Comparison of ENCODE assay signal across 8 cellular contexts in the genomic region with DNA sequence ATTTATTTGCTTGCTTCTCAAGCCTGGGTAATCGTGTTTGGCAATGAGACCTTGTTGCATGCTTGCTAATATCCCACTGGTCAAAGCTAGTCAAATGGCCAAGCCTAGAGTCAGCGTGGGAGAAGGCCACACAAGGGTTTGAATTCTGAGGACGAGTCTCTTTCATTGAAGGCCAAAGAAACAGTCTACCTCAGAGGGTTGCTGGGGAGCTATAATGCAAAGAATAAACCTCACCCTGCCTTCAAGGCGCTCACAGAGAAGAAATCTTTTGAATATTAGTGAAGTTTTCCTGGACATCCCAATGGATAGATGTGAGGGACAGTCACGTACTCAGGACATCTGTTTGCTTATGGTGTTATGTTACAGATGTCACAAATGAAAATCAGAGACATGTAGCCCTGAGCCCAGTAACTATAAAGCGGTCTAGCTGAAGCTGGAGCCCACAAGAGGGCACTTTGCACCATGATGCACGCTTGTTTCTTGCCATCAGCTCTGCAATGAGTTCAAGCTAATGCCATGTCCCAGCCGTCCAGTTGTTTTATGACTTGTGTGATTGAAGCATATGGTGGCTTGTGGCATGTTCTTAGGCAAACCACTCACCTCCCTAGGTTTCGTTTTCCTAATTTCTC. TPM values are rescaled to one million over a fixed set of nuclear protein-coding genes. Genes with fewer than 3 reads are reported as not detected.
DNase-seq lines count a peak whose midpoint lies in the region; ATAC-seq, FAIRE-seq and TF ChIP-seq lines count a peak whose summit lies in the region.

No MANE protein-coding gene starts in this region.

- DNase-seq in activated gamma-delta T cell treated with Interleukin-2 at 50 U/mL for 16 hours (peak; percentile 7), activated gamma-delta T cell (lab: John Stamatoyannopoulos, UW) (no peak), HEK293T (ENCODE audit: extremely low spot score) (peak; percentile 27), NCI-H1092 treated with DMSO at 0.1 percent for 48 hours (lab: John Stamatoyannopoulos, UW) (peak; percentile 67), endothelial cell of umbilical vein (ENCODE audit: low read depth, low spot score) (peak; percentile 68), upper lobe of left lung (peak in 1 of 2 donors; percentile 89)

- 38 to 44% methylated on average over 9 of the region's 9 CpGs for WGBS in upper lobe of left lung, 2 donors

- FAIRE-seq in endothelial cell of umbilical vein (lab: Jason Lieb, UNC): peak; percentile 95

- H3K4me2 ChIP-seq in endothelial cell of umbilical vein (ENCODE audit: insufficient read depth, low read length): peak overlapping the region; percentile 98

- intact Hi-C loops in endothelial cell of umbilical vein (cut with micrococcal nuclease): loop anchor here (1.0 kb wide), 3 partner anchors 69 to 519 kb away; no protein-coding TSS in a partner anchor

- no TSS peak for BruUV-seq in endothelial cell of umbilical vein (replicated peaks; lab: Mats Ljungman, UMichigan)

- no peak for TF ChIP-seq EP300 in upper lobe of left lung (IDR thresholded peaks at IDR 0.05)

- no peaks in the 10 kb centered on the region for H3K9me1 ChIP-seq in endothelial cell of umbilical vein (replicated peaks; ENCODE audit: control insufficient read depth, extremely low read depth, insufficient read depth, low read length)

- dilution Hi-C loops in endothelial cell of umbilical vein (cut with MboI; ENCODE audit: extremely low pct_ligation_motif_present, low sequenced_read_pairs): no loop called here

- no peak for TF ChIP-seq POLR2A in endothelial cell of umbilical vein (IDR thresholded peaks at IDR 0.05; ENCODE audit: low read depth, low read length)
- TF ChIP-seq POLR2A in upper lobe of left lung (IDR thresholded peaks at IDR 0.05): no peak

- ATAC-seq in upper lobe of left lung (ENCODE audit: low FRiP score in 2 of 2): peak; percentile 90 to 91

- H2AFZ ChIP-seq in endothelial cell of umbilical vein (ENCODE audit: low read depth, low read length): peak overlapping the region; percentile 86

- H4K20me1 ChIP-seq in endothelial cell of umbilical vein (replicated peaks; ENCODE audit: control insufficient read depth, extremely low read depth, insufficient read depth, low read length): no peaks in the 10 kb centered on the region

- POLR2A ChIA-PET in HEK293T (lab: Yijun Ruan, JAX): interaction anchor here (0.5 to 1.9 kb wide), 8 partner anchors 11 to 124 kb away, joined by 3 to 6 read pairs (median 4); no protein-coding TSS in a partner anchor
- POLR2A ChIA-PET in endothelial cell of umbilical vein (lab: Charles Lee): no interaction called here

- H3K27me3 ChIP-seq in endothelial cell of umbilical vein (ENCODE audit: control insufficient read depth in 2 of 2, insufficient read depth in 2 of 2, low read length in 2 of 2) (peaks cover 0 to 2% of the 10 kb centered on the region in 2 experiments), muscle layer of duodenum (ENCODE audit: low read depth, low read length) (no peaks in the 10 kb centered on the region), upper lobe of left lung (no peaks in the 10 kb centered on the region)

- no peaks in the 10 kb centered on the region for H3K79me2 ChIP-seq in endothelial cell of umbilical vein (ENCODE audit: control insufficient read depth, insufficient read depth, low read length)

- H3K4me1 ChIP-seq in endothelial cell of umbilical vein (ENCODE audit: control insufficient read depth, extremely low read depth, insufficient read depth, low read length) (peaks cover 8% of the 10 kb centered on the region), muscle layer of duodenum (ENCODE audit: control insufficient read depth in 1 of 2, insufficient read depth in 2 of 2, low read length in 2 of 2) (peaks cover 0 to 5% of the 10 kb centered on the region in 2 donors), upper lobe of left lung (peaks cover 3 to 27% (median 13%) of the 10 kb centered on the region in 4 donors)

- no peak for TF ChIP-seq CTCF in WI38 (IDR thresholded peaks at IDR 0.05; ENCODE audit: low read depth, low read length)
- TF ChIP-seq CTCF in endothelial cell of umbilical vein (IDR thresholded peaks at IDR 0.05; ENCODE audit: extremely low read depth in 1 of 2, insufficient read depth in 1 of 2, low read depth in 1 of 2, low read length in 2 of 2): peak; percentile 52 to 65
- TF ChIP-seq CTCF in upper lobe of left lung (IDR thresholded peaks at IDR 0.05): peak; percentile 32 to 73 (median 46)

- CTCF ChIA-PET in HEK293T (lab: Yijun Ruan, JAX) (interaction anchor here (0.5 to 3.7 kb wide), 16 partner anchors 9 to 640 kb away, joined by 3 to 63 read pairs (median 4); no protein-coding TSS in a partner anchor), endothelial cell of umbilical vein (lab: Charles Lee) (interaction anchor here (0.7 to 3.6 kb wide), 15 partner anchors 10 to 1063 kb away, joined by 3 to 65 read pairs (median 4); no protein-coding TSS in a partner anchor)

- H3K9me3 ChIP-seq in endothelial cell of umbilical vein (replicated peaks; ENCODE audit: control insufficient read depth, insufficient read depth, low read length): no peaks in the 10 kb centered on the region
- H3K9me3 ChIP-seq in muscle layer of duodenum (ENCODE audit: control insufficient read depth in 1 of 2, low read length in 2 of 2): no peaks in the 10 kb centered on the region
- no peaks in the 10 kb centered on the region for H3K9me3 ChIP-seq in upper lobe of left lung

- H3K27ac ChIP-seq in endothelial cell of umbilical vein (ENCODE audit: insufficient read depth, low read depth, low read length) (no peak overlapping the region), muscle layer of duodenum (ENCODE audit: low read length) (peak overlapping the region; percentile 72), upper lobe of left lung (peak overlapping the region; percentile 48 to 84 (median 67))

- H3K9ac ChIP-seq in endothelial cell of umbilical vein (replicated peaks; ENCODE audit: extremely low read depth, insufficient read depth, low read length): no peak overlapping the region

- H3K36me3 ChIP-seq in endothelial cell of umbilical vein (ENCODE audit: control insufficient read depth in 2 of 2, extremely low read depth in 1 of 2, insufficient read depth in 2 of 2, low read length in 2 of 2) (no peaks in the 10 kb centered on the region), muscle layer of duodenum (ENCODE audit: control insufficient read depth in 1 of 2, insufficient read depth in 2 of 2, low read length in 2 of 2) (no peaks in the 10 kb centered on the region), upper lobe of left lung (no peaks in the 10 kb centered on the region)

- H3K4me3 ChIP-seq in WI38 (ENCODE audit: low read depth, low read length) (peak overlapping the region; percentile 56; the same call in 1 of the 2 replicates), endothelial cell of umbilical vein (replicated peaks in 1 of 3; ENCODE audit: insufficient read depth in 1 of 3, low read depth in 1 of 3, low read length in 3 of 3) (peak overlapping the region in 1 of 3 experiments; percentile 94), muscle layer of duodenum (ENCODE audit: low read depth in 1 of 2, low read length in 2 of 2) (peak overlapping the region; percentile 85 to 88), upper lobe of left lung (peak overlapping the region in 3 of 4 donors; percentile 42 to 63 (median 59))

TF ChIP-seq in HEK293T, 16 proteins besides CTCF, POLR2A, EP300 and RAD21 (continues in another document):
- TF ChIP-seq SUZ12 (IDR thresholded peaks at IDR 0.05) (no peak), NFRKB (IDR thresholded peaks at IDR 0.05) (no peak), ZNF384 (IDR thresholded peaks at IDR 0.05) (no peak), ELF4 (IDR thresholded peaks at IDR 0.05) (no peak), ARNT (IDR thresholded peaks at IDR 0.05) (no peak)

TF ChIP-seq in endothelial cell of umbilical vein, 7 proteins besides CTCF, POLR2A, EP300 and RAD21:
- TF ChIP-seq, protein P1, sequence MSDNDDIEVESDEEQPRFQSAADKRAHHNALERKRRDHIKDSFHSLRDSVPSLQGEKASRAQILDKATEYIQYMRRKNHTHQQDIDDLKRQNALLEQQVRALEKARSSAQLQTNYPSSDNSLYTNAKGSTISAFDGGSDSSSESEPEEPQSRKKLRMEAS (IDR thresholded peaks at IDR 0.05; ENCODE audit: insufficient read depth, insufficient read length): no peak

RNA-seq across cellular contexts. Expression of a gene that starts 1.1 kb away (rescaled TPM):
- total RNA-seq in endothelial cell of umbilical vein (2.5 and 5.2 TPM in 2 replicates), upper lobe of left lung (10 to 100 TPM in 4 of 6 donors, 1 to 10 TPM in 2; 1.9 to 20.0 (median 14.4) TPM)
- 1.6 TPM in 2 replicates for polyA plus RNA-seq in endothelial cell of umbilical vein
- 1.2 and 1.6 TPM in 2 replicates for polyA plus RNA-seq in endothelial cell of umbilical vein (2011; cell fraction: cytosol; rRNA removed)
- 1.1 and 1.2 TPM in 2 replicates for polyA plus RNA-seq in endothelial cell of umbilical vein (2011; cell fraction: nucleus; rRNA removed)
- 0.79 and 1.6 TPM in 2 replicates for polyA plus RNA-seq in endothelial cell of umbilical vein (2012)
- 3.3 and 5.6 TPM in 2 replicates for polyA minus RNA-seq in endothelial cell of umbilical vein
- polyA minus RNA-seq in endothelial cell of umbilical vein (2011; cell fraction: cytosol; rRNA and poly(A)+ RNA removed): 1.3 TPM
- polyA minus RNA-seq in endothelial cell of umbilical vein (2011; cell fraction: nucleus; rRNA and poly(A)+ RNA removed): 1.3 and 2.0 TPM in 2 replicates

RNA-seq across cellular contexts. Expression of a gene that starts 36.6 kb away (rescaled TPM):
- total RNA-seq in endothelial cell of umbilical vein (0.20 and 0.51 TPM in 2 replicates), upper lobe of left lung (10 to 100 TPM; 11.0 to 43.5 (median 19.2) TPM)
- 0.08 TPM in 2 replicates for polyA plus RNA-seq in endothelial cell of umbilical vein
- polyA plus RNA-seq in endothelial cell of umbilical vein (2011; cell fraction: cytosol; rRNA removed): 0.03 and 0.09 TPM in 2 replicates
- 0.10 and 0.13 TPM in 2 replicates for polyA plus RNA-seq in endothelial cell of umbilical vein (2011; cell fraction: nucleus; rRNA removed)
- not detected in 2 replicates for polyA plus RNA-seq in endothelial cell of umbilical vein (2012)
- polyA minus RNA-seq in endothelial cell of umbilical vein: not detected in 2 replicates
- not detected for polyA minus RNA-seq in endothelial cell of umbilical vein (2011; cell fraction: cytosol; rRNA and poly(A)+ RNA removed)
- not detected in 2 replicates for polyA minus RNA-seq in endothelial cell of umbilical vein (2011; cell fraction: nucleus; rRNA and poly(A)+ RNA removed)
